In genomic region chr1:154220071-154220969, GRCh38 we compare ENCODE assay signal across 8 cellular contexts. TPM values are rescaled to one million over a fixed set of nuclear protein-coding genes. Genes with fewer than 3 reads are reported as not detected.
A peak's percentile ranks its signal among the peaks of the same experiment; 100 is the strongest.
DNase-seq lines count a peak whose midpoint lies in the region; ATAC-seq, FAIRE-seq and TF ChIP-seq lines count a peak whose summit lies in the region.

A gene with protein sequence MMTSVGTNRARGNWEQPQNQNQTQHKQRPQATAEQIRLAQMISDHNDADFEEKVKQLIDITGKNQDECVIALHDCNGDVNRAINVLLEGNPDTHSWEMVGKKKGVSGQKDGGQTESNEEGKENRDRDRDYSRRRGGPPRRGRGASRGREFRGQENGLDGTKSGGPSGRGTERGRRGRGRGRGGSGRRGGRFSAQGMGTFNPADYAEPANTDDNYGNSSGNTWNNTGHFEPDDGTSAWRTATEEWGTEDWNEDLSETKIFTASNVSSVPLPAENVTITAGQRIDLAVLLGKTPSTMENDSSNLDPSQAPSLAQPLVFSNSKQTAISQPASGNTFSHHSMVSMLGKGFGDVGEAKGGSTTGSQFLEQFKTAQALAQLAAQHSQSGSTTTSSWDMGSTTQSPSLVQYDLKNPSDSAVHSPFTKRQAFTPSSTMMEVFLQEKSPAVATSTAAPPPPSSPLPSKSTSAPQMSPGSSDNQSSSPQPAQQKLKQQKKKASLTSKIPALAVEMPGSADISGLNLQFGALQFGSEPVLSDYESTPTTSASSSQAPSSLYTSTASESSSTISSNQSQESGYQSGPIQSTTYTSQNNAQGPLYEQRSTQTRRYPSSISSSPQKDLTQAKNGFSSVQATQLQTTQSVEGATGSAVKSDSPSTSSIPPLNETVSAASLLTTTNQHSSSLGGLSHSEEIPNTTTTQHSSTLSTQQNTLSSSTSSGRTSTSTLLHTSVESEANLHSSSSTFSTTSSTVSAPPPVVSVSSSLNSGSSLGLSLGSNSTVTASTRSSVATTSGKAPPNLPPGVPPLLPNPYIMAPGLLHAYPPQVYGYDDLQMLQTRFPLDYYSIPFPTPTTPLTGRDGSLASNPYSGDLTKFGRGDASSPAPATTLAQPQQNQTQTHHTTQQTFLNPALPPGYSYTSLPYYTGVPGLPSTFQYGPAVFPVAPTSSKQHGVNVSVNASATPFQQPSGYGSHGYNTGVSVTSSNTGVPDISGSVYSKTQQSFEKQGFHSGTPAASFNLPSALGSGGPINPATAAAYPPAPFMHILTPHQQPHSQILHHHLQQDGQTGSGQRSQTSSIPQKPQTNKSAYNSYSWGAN (plus strand): TSS chr1:154220955. CDS start chr1:154225124, 4,169 bp downstream.

- peak; percentile 99 for FAIRE-seq in GM12891 (lab: Jason Lieb, UNC)

- intact Hi-C loops in cardiac septum (cut with DNase I) = loop anchor here (2.0 to 5.0 kb wide), 2 partner anchors 38 to 52 kb away; partner anchors contain the start of gene HAX1
- intact Hi-C loops in transverse colon (cut with DNase I; ENCODE audit: low total_unique reads) = no loop called here

- peak within 1 kb of the TSS; percentile 99 for H3K14ac ChIP-seq in trophoblast cell (ENCODE audit: low read length)

- H3K18ac ChIP-seq in trophoblast cell (ENCODE audit: low read length) = peak within 1 kb of the TSS; percentile 97

- H2AK5ac ChIP-seq in trophoblast cell (ENCODE audit: low read length) = peak within 1 kb of the TSS; percentile 98

- peak within 1 kb of the TSS; percentile 93 for H3K4me3 ChIP-seq in trophoblast cell (ENCODE audit: low read depth, low read length)
- H3K4me3 ChIP-seq in transverse colon = peak within 1 kb of the TSS; percentile 67 to 94 (median 88)

- H4K8ac ChIP-seq in trophoblast cell (ENCODE audit: low read depth, low read length) = peak within 1 kb of the TSS; percentile 96

- peak within 1 kb of the TSS; percentile 98 for H4K12ac ChIP-seq in trophoblast cell (ENCODE audit: low read depth, low read length)

- H3K4me1 ChIP-seq in trophoblast cell (ENCODE audit: control insufficient read depth in 1 of 2, insufficient read depth in 2 of 2, low read length in 2 of 2) (peaks cover 2 to 4% of the 10 kb centered on the region in 2 experiments), transverse colon (peaks cover 11 to 56% (median 42%) of the 10 kb centered on the region in 4 donors)

- peaks cover 27% of the 10 kb centered on the region for H3K36me3 Mint-ChIP-seq in T-cell

- H3K36me3 ChIP-seq in trophoblast cell (ENCODE audit: control insufficient read depth in 1 of 2, insufficient read depth in 2 of 2, low read length in 2 of 2) (peaks cover 2 to 13% of the 10 kb centered on the region in 2 experiments), transverse colon (peaks cover 0 to 17% (median 5%) of the 10 kb centered on the region in 4 donors)

- peak within 1 kb of the TSS; percentile 89 for H2BK120ac ChIP-seq in trophoblast cell (ENCODE audit: insufficient read depth, low read length, poor library complexity)

- peak; percentile 89 for ATAC-seq in HG02840 (IDR thresholded peaks at IDR 0.05; ENCODE audit: low FRiP score, unreplicated experiment)
- ATAC-seq in T-cell (replicated peaks in 1 of 4) = peak; percentile 89 to 92 (median 90)

- peaks cover 19% of the 10 kb centered on the region for H3K79me2 ChIP-seq in trophoblast cell (ENCODE audit: control insufficient read depth, insufficient read depth, low read length, poor library complexity)

- no peaks in the 10 kb centered on the region for H3K27me3 Mint-ChIP-seq in T-cell

- peak within 1 kb of the TSS; percentile 88 to 99 (median 96) for H3K4me3 Mint-ChIP-seq in T-cell

- H2AFZ ChIP-seq in trophoblast cell (ENCODE audit: insufficient read depth, low read length, poor library complexity) = peak within 1 kb of the TSS; percentile 72

- H3K9me3 ChIP-seq in trophoblast cell (ENCODE audit: insufficient read depth, low read depth, low read length) = no peaks in the 10 kb centered on the region
- H3K9me3 ChIP-seq in transverse colon = no peaks in the 10 kb centered on the region

- H3K9ac ChIP-seq in trophoblast cell (ENCODE audit: low read length) = peak within 1 kb of the TSS; percentile 99

- peak within 1 kb of the TSS; percentile 97 for H2BK5ac ChIP-seq in trophoblast cell (ENCODE audit: low read depth, low read length, poor library complexity)

- TF ChIP-seq POLR2A in GM12891 (IDR thresholded peaks at IDR 0.05; ENCODE audit: low read depth, low read length) (peak; percentile 81), transverse colon (IDR thresholded peaks at IDR 0.05) (peak; percentile 85)

- peak within 1 kb of the TSS; percentile 97 for H4K91ac ChIP-seq in trophoblast cell (ENCODE audit: low read depth, low read length)

- H3K27me3 ChIP-seq in trophoblast cell (ENCODE audit: insufficient read depth, low read length) (no peaks in the 10 kb centered on the region), transverse colon (no peaks in the 10 kb centered on the region)

- H2BK12ac ChIP-seq in trophoblast cell (ENCODE audit: low read length) = no peak within 1 kb of the TSS

- H3K23ac ChIP-seq in trophoblast cell (ENCODE audit: low read length) = no peak within 1 kb of the TSS

- H3K27ac Mint-ChIP-seq in T-cell = peak within 1 kb of the TSS; percentile 98 to 99

- DNase-seq in GM12891 (ENCODE audit: insufficient read length, low spot score) (peak; percentile 86), NCI-H1436 treated with DMSO at 0.1 percent for 48 hours (lab: John Stamatoyannopoulos, UW) (peak; percentile 94), T-cell (peak; percentile 97 to 99 (median 99)), cardiac septum (ENCODE audit: low spot score) (peak; percentile 100), trophoblast cell (peak; percentile 100), transverse colon (peak; percentile 99)

- peak within 1 kb of the TSS; percentile 100 for H3K4ac ChIP-seq in trophoblast cell (ENCODE audit: low read depth, low read length)

- peaks cover 13% of the 10 kb centered on the region for H3K79me1 ChIP-seq in trophoblast cell (ENCODE audit: low read length)

- CTCF ChIA-PET in T-cell (lab: Charles Lee) = interaction anchor here (0.6 to 2.3 kb wide), 6 partner anchors 21 to 339 kb away, joined by 3 to 9 read pairs (median 6); partner anchors contain the start of gene HAX1 (in 1 of the 2)

- 0 to 1% (median 0%) methylated on average over 66 to 73 of the region's 73 CpGs for WGBS in adipose tissue, 3 donors
- WGBS in trophoblast cell (ENCODE audit: extremely low coverage, insufficient coverage, insufficient read length) = no CpG with 5 or more reads among the region's 73 CpGs
- WGBS in transverse colon (ENCODE audit: low coverage in 1 of 2), 2 donors = 0% methylated on average over 11 to 71 of the region's 73 CpGs

- H3K27ac ChIP-seq in adipose tissue (ENCODE audit: low read depth, low read length) (peak within 1 kb of the TSS; percentile 88), trophoblast cell (ENCODE audit: low read depth, low read length) (peak within 1 kb of the TSS; percentile 97), transverse colon (peak within 1 kb of the TSS; percentile 92 to 99 (median 98))

- no peaks in the 10 kb centered on the region for H3K9me3 Mint-ChIP-seq in T-cell

- H3K4me2 ChIP-seq in trophoblast cell (ENCODE audit: low read length) = peak within 1 kb of the TSS; percentile 75

- in situ Hi-C loops in transverse colon (cut with MboI; ENCODE audit: low pct_ligation_motif_present in 1 of 4, low pct_unique_long_range_greater_than_20kb in 1 of 4, low sequenced_read_pairs in 3 of 4) = no loop called here

- TF ChIP-seq CTCF in transverse colon (IDR thresholded peaks at IDR 0.05) = no peak

- POLR2A ChIA-PET in T-cell (lab: Charles Lee) = interaction anchor here (0.6 to 1.9 kb wide), 6 partner anchors 40 to 585 kb away, joined by 3 to 9 read pairs (median 4); partner anchors contain the start of gene RPS27 (in 1 of the 2)

- H3K4me1 Mint-ChIP-seq in T-cell = peaks cover 70 to 74% (median 71%) of the 10 kb centered on the region in 3 donors

- peak; percentile 87 for TF ChIP-seq EP300 in transverse colon (IDR thresholded peaks at IDR 0.05; ENCODE audit: low read depth)

TF ChIP-seq in GM12891, 5 proteins besides CTCF, POLR2A, EP300 and RAD21:
- TF ChIP-seq TAF1 (IDR thresholded peaks at IDR 0.05; ENCODE audit: low read depth, low read length) (peak; percentile 69; the same call in 1 of the 2 replicates), POLR2AphosphoS5 (IDR thresholded peaks at IDR 0.05; ENCODE audit: low read depth, low read length) (peak; percentile 83; the same call in 1 of the 2 replicates), POU2F2 (IDR thresholded peaks at IDR 0.05; ENCODE audit: low read depth, low read length) (no peak), PAX5 (IDR thresholded peaks at IDR 0.05; ENCODE audit: insufficient read depth, low read length, severe bottlenecking) (no peak), SPI1 (IDR thresholded peaks at IDR 0.05; ENCODE audit: low read depth, low read length) (peak; percentile 85)

RNA-seq across cellular contexts. Expression of the gene that starts here (rescaled TPM):
- 86.1 TPM for polyA plus RNA-seq in GM12891 (2012; ENCODE audit: low read depth, missing spikeins)
- total RNA-seq in T-cell (100 to 1,000 TPM; 175 to 240 (median 192) TPM), cardiac septum (111 TPM), transverse colon (10 to 100 TPM; 42.4 to 62.0 (median 50.6) TPM)
- 10 to 100 TPM; 35.8 to 70.9 (median 67.5) TPM for polyA plus RNA-seq in adipose tissue
- 162 and 163 TPM in 2 replicates for polyA plus RNA-seq in trophoblast cell (2013)

Comparison
In these comparisons a context has a peak if more than half of its experiments do, and no peak if none do; other contexts are left out.
1. Peak in every context shown above with its lines: DNase-seq, ATAC-seq, H3K4me3 ChIP-seq and H3K27ac ChIP-seq.